ENCODE assay signal across 18 cellular contexts in genomic region chr15:72936691-72937679, GRCh38.
DNase-seq lines count a peak whose midpoint lies in the region; ATAC-seq and TF ChIP-seq lines count a peak whose summit lies in the region.
"Had no signal": no experiment of that assay in that cellular context is flagged by ENCODE, and none has a peak within 500 bp of the region (broad histone marks: within the 10 kb centered on the region; RNA-seq: fewer than 3 reads in every experiment).

No MANE protein-coding gene starts in this region.

- ATAC-seq in HG02798 (IDR thresholded peaks at IDR 0.05; ENCODE audit: poor library complexity, unreplicated experiment), result no peak
- ATAC-seq: HepG2 had no signal

- no peak overlapping the region for H3K4me3 ChIP-seq in BLaER1
- no peak overlapping the region for H3K4me3 ChIP-seq in BLaER1 treated with 17β-estradiol and CSF1 and Interleukin-3, amounts not matched to agents 10 nM and 100 nM
- H3K4me3 ChIP-seq in endodermal cell (ENCODE audit: low read length), result no peak overlapping the region
- H3K4me3 ChIP-seq in mammary epithelial cell (replicated peaks in 1 of 3; ENCODE audit: insufficient read depth in 1 of 3, low read depth in 2 of 3, low read length in 3 of 3), result no peak overlapping the region
- no peak overlapping the region for H3K4me3 ChIP-seq in adrenal gland

- H3K9ac ChIP-seq in BLaER1 (no peak overlapping the region), endodermal cell (ENCODE audit: extremely low read depth, low read length, poor library complexity, severe bottlenecking) (no peak overlapping the region), mammary epithelial cell (ENCODE audit: insufficient read depth, low read length) (no peak overlapping the region)
- no peak overlapping the region for H3K9ac ChIP-seq in BLaER1 treated with 17β-estradiol and CSF1 and Interleukin-3, amounts not matched to agents 10 nM and 100 nM

- H3K9me3 ChIP-seq in BLaER1, result no peaks in the 10 kb centered on the region
- no peaks in the 10 kb centered on the region; a peak in 1 of 22 replicates for H3K9me3 ChIP-seq in BLaER1 treated with 17β-estradiol and CSF1 and Interleukin-3, amounts not matched to agents 10 nM and 100 nM (replicated peaks in 1 of 11)
- no peaks in the 10 kb centered on the region for H3K9me3 ChIP-seq in endodermal cell (ENCODE audit: control insufficient read depth, low read length)
- no peaks in the 10 kb centered on the region for H3K9me3 ChIP-seq in mammary epithelial cell (replicated peaks; ENCODE audit: insufficient read depth, low read length)
- H3K9me3 ChIP-seq in adrenal gland (replicated peaks in 1 of 3), result no peaks in the 10 kb centered on the region
- H3K9me3 ChIP-seq: BE2C had no signal

- no TSS peak for BruUV-seq in mammary epithelial cell (replicated peaks; lab: Mats Ljungman, UMichigan)

- WGBS in endodermal cell (ENCODE audit: insufficient coverage in 1 of 2, insufficient read length in 1 of 2), 2 experiments, result 91 to 93% methylated on average over 5 to 11 of the region's 11 CpGs
- WGBS in mammary epithelial cell (ENCODE audit: low coverage, missing lambda C conversion rate), result 65% methylated on average over 10 of the region's 11 CpGs
- WGBS in adrenal gland, 4 donors, result 73 to 85% (median 83%) methylated on average over 8 to 11 of the region's 11 CpGs

- H3K9me3 Mint-ChIP-seq in endodermal cell (no peaks in the 10 kb centered on the region), osteocyte (ENCODE audit: unreplicated experiment) (no peaks in the 10 kb centered on the region)
- H3K9me3 Mint-ChIP-seq: H9 had no signal

- dilution Hi-C loops in mammary epithelial cell (cut with HindIII; ENCODE audit: low sequenced_read_pairs), result no loop called here

- TF ChIP-seq CTCF in endodermal cell (conservative IDR thresholded peaks at IDR 0.05) (no peak), osteocyte (IDR thresholded peaks at IDR 0.05) (no peak), mammary epithelial cell (conservative IDR thresholded peaks at IDR 0.05 in 1 of 2, IDR thresholded peaks at IDR 0.05 in 1 of 2; ENCODE audit: extremely low read depth in 1 of 2, insufficient read depth in 1 of 2, low read depth in 1 of 2, low read length in 2 of 2) (no peak), adrenal gland (IDR thresholded peaks at IDR 0.05) (no peak)

- no peak for TF ChIP-seq POLR2A in adrenal gland (IDR thresholded peaks at IDR 0.05)

- H3K4me3 Mint-ChIP-seq in endodermal cell (no peak overlapping the region), osteocyte (ENCODE audit: unreplicated experiment) (no peak overlapping the region)
- H3K4me3 Mint-ChIP-seq: CD14-positive monocyte; CD4-positive, alpha-beta memory T cell; H9 had no signal

- H3K27ac Mint-ChIP-seq in endodermal cell (no peak overlapping the region), osteocyte (ENCODE audit: unreplicated experiment) (no peak overlapping the region)
- H3K27ac Mint-ChIP-seq: CD14-positive monocyte; CD4-positive, alpha-beta memory T cell had no signal

- intact Hi-C loops in mammary epithelial cell (cut with micrococcal nuclease), result no loop called here
- intact Hi-C loops in adrenal gland (cut with DNase I), result no loop called here

- CTCF ChIA-PET in mammary epithelial cell (lab: Charles Lee; ENCODE audit: low non-redundant PET), result no interaction called here

- H3K36me3 Mint-ChIP-seq in endodermal cell (ENCODE audit: low read depth), result no peaks in the 10 kb centered on the region
- no peaks in the 10 kb centered on the region for H3K36me3 Mint-ChIP-seq in osteocyte (ENCODE audit: unreplicated experiment)
- H3K36me3 Mint-ChIP-seq: CD14-positive monocyte; CD4-positive, alpha-beta memory T cell had no signal

- H3K36me3 ChIP-seq in BLaER1 (no peaks in the 10 kb centered on the region), endodermal cell (ENCODE audit: control insufficient read depth, insufficient read depth, low read length) (no peaks in the 10 kb centered on the region), mammary epithelial cell (ENCODE audit: insufficient read depth, low read length) (no peaks in the 10 kb centered on the region), adrenal gland (replicated peaks in 1 of 2) (no peaks in the 10 kb centered on the region)
- no peaks in the 10 kb centered on the region for H3K36me3 ChIP-seq in BLaER1 treated with 17β-estradiol and CSF1 and Interleukin-3, amounts not matched to agents 10 nM and 100 nM
- H3K36me3 ChIP-seq: BE2C had no signal

- DNase-seq in endodermal cell (peak; percentile 7), osteocyte (ENCODE audit: extremely low spot score, unreplicated experiment) (peak; percentile 76), mammary epithelial cell (no peak), islet precursor cell (no peak), adrenal gland (no peak)
- DNase-seq: ACHN; BE2C; CD4-positive, alpha-beta memory T cell; DMS153; DMS79; GDM1; GOT3; H9 had no signal

- no peaks in the 10 kb centered on the region for H3K4me1 Mint-ChIP-seq in endodermal cell
- H3K4me1 Mint-ChIP-seq in osteocyte (ENCODE audit: unreplicated experiment), result no peaks in the 10 kb centered on the region
- H3K4me1 Mint-ChIP-seq: CD14-positive monocyte; CD4-positive, alpha-beta memory T cell had no signal

- H3K27me3 ChIP-seq in BLaER1 (no peaks in the 10 kb centered on the region), endodermal cell (ENCODE audit: control insufficient read depth, insufficient read depth, low read length, poor library complexity, severe bottlenecking) (no peaks in the 10 kb centered on the region), mammary epithelial cell (ENCODE audit: insufficient read depth, low read length) (no peaks in the 10 kb centered on the region), adrenal gland (no peaks in the 10 kb centered on the region)
- no peaks in the 10 kb centered on the region for H3K27me3 ChIP-seq in BLaER1 treated with 17β-estradiol and CSF1 and Interleukin-3, amounts not matched to agents 10 nM and 100 nM

- H3K4me2 ChIP-seq in BLaER1 (peak overlapping the region; percentile 67), mammary epithelial cell (ENCODE audit: insufficient read depth, low read depth, low read length) (no peak overlapping the region)
- H3K4me2 ChIP-seq in BLaER1 treated with 17β-estradiol and CSF1 and Interleukin-3, amounts not matched to agents 10 nM and 100 nM, result peak overlapping the region in 9 of 11 experiments; percentile 1 to 68 (median 62); a peak in 17 of 22 replicates

- H4K20me1 ChIP-seq in BLaER1 (no peaks in the 10 kb centered on the region), mammary epithelial cell (ENCODE audit: insufficient read depth, low read length) (no peaks in the 10 kb centered on the region)
- no peaks in the 10 kb centered on the region for H4K20me1 ChIP-seq in BLaER1 treated with 17β-estradiol and CSF1 and Interleukin-3, amounts not matched to agents 10 nM and 100 nM

- H3K27ac ChIP-seq in BLaER1 (no peak overlapping the region), endodermal cell (ENCODE audit: low read depth, low read length) (no peak overlapping the region), mammary epithelial cell (ENCODE audit: insufficient read depth, low read depth, low read length) (no peak overlapping the region), adrenal gland (no peak overlapping the region)
- peak overlapping the region in 2 of 11 experiments; percentile 7 to 38; a peak in 2 of 22 replicates for H3K27ac ChIP-seq in BLaER1 treated with 17β-estradiol and CSF1 and Interleukin-3, amounts not matched to agents 10 nM and 100 nM

- in situ Hi-C loops in mammary epithelial cell (cut with MboI; ENCODE audit: low sequenced_read_pairs in 2 of 2), result no loop called here

- H2AFZ ChIP-seq in mammary epithelial cell (ENCODE audit: low read depth, low read length), result no peak overlapping the region

- peaks cover 18% of the 10 kb centered on the region for H3K4me1 ChIP-seq in BLaER1
- peaks cover 0 to 20% (median 15%) of the 10 kb centered on the region in 10 experiments; a peak in 15 of 20 replicates for H3K4me1 ChIP-seq in BLaER1 treated with 17β-estradiol and CSF1 and Interleukin-3, amounts not matched to agents 10 nM and 100 nM
- H3K4me1 ChIP-seq in endodermal cell (ENCODE audit: control insufficient read depth, insufficient read depth, low read length), result no peaks in the 10 kb centered on the region
- no peaks in the 10 kb centered on the region for H3K4me1 ChIP-seq in mammary epithelial cell (ENCODE audit: insufficient read depth, low read length)
- no peaks in the 10 kb centered on the region for H3K4me1 ChIP-seq in adrenal gland (replicated peaks in 1 of 2)
- H3K4me1 ChIP-seq: BE2C had no signal

- H3K27me3 Mint-ChIP-seq in endodermal cell (ENCODE audit: insufficient read depth), result no peaks in the 10 kb centered on the region
- peaks cover 23% of the 10 kb centered on the region for H3K27me3 Mint-ChIP-seq in osteocyte (ENCODE audit: unreplicated experiment)

- H3K79me2 ChIP-seq in mammary epithelial cell (ENCODE audit: insufficient read depth, low read length), result no peaks in the 10 kb centered on the region

Comparison
In these comparisons a context has a peak if more than half of its experiments do, and no peak if none do; other contexts are left out.
1. DNase-seq: peak in endodermal cell (single experiment) and osteocyte (single experiment); none in mammary epithelial cell (single experiment), islet precursor cell (single experiment) and adrenal gland (0 of 7).